In the genomic region with DNA sequence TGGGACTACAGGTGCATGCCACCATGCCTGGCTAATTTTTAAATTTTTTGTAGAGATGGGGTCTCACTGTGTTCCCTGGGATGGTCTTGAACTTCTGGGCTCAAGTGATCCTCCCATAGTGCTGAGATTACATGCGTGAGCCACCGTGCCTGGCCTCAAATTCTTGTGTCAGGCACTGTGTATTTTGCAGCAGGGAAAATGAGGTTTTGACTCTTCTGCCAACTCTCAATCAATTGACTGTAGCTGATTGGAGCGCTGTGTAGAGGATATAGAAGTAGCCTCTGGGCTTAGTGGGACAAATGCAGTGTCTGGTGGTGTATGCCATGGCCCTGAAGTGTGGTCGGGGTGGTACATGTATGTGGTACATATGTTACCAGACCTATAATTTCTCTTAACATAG, we compare ENCODE assay signal across 21 cellular contexts.
DNase-seq lines count a peak whose midpoint lies in the region; ATAC-seq and TF ChIP-seq lines count a peak whose summit lies in the region.
"Had no signal": no experiment of that assay in that cellular context is flagged by ENCODE, and none has a peak within 500 bp of the region (broad histone marks: within the 10 kb centered on the region; RNA-seq: fewer than 3 reads in every experiment).

No MANE protein-coding gene starts in this region.

- H3K36me3 ChIP-seq in ACC112 (ENCODE audit: insufficient read depth, low read length): no peaks in the 10 kb centered on the region
- no peaks in the 10 kb centered on the region for H3K36me3 ChIP-seq in Panc1 (ENCODE audit: control insufficient read depth, insufficient read depth, low read length)
- H3K36me3 ChIP-seq: BE2C, HAP-1 had no signal

- no peaks in the 10 kb centered on the region for H3K36me3 Mint-ChIP-seq in neural crest cell (ENCODE audit: low read depth)
- H3K36me3 Mint-ChIP-seq in activated naive CD4-positive, alpha-beta T cell treated with anti-CD3 and anti-CD28 coated beads for 36 hours (ENCODE audit: low read depth): no peaks in the 10 kb centered on the region

- CTCF ChIA-PET in Panc1 (lab: Charles Lee): no interaction called here
- CTCF ChIA-PET in activated naive CD4-positive, alpha-beta T cell treated with anti-CD3 and anti-CD28 coated beads for 36 hours (lab: Charles Lee): no interaction called here

- peaks cover 32% of the 10 kb centered on the region for H3K4me1 Mint-ChIP-seq in neural crest cell
- peaks cover 7% of the 10 kb centered on the region for H3K4me1 Mint-ChIP-seq in activated naive CD4-positive, alpha-beta T cell treated with anti-CD3 and anti-CD28 coated beads for 36 hours (ENCODE audit: low read depth)

- H3K27ac ChIP-seq in ACC112 (ENCODE audit: low read depth, low read length): peak overlapping the region; percentile 46; the same call in 1 of the 2 replicates
- H3K27ac ChIP-seq in Panc1 (ENCODE audit: low read length): 0 out of 2 replicates have a peak overlapping the region, but pooled peaks have one; percentile 23
- H3K27ac ChIP-seq: SK-N-MC had no signal

- H2AFZ ChIP-seq in ACC112 (ENCODE audit: low read length, unreplicated experiment): no peak overlapping the region

- DNase-seq in Panc1 (ENCODE audit: low read depth, low spot score) (no peak), left lobe of liver (ENCODE audit: low spot score) (no peak), neural crest cell (ENCODE audit: low read depth, low spot score) (no peak), SW480 (ENCODE audit: low spot score) (no peak)
- DNase-seq in activated naive CD4-positive, alpha-beta T cell treated with anti-CD3 and anti-CD28 coated beads for 36 hours: no peak
- DNase-seq: BE2C; CD4-positive, CD25-positive, alpha-beta regulatory T cell; EL; GF-D8; IMR-90; NCI-H1105 treated with DMSO at 0.1 percent for 48 hours; NCI-H446 treated with DMSO at 0.1 percent for 48 hours; NCI-H526 treated with DMSO at 0.1 percent for 48 hours; OCI-M1; RPMI8226; SHP77 treated with DMSO at 0.1 percent for 48 hours had no signal

- TF ChIP-seq CTCF in Panc1 (IDR thresholded peaks at IDR 0.05) (no peak), neural crest cell (conservative IDR thresholded peaks at IDR 0.05) (no peak)

- H3K79me2 ChIP-seq in ACC112 (ENCODE audit: control insufficient read depth, insufficient read depth, low read length, unreplicated experiment): peaks cover 76% of the 10 kb centered on the region

- H3K9me3 ChIP-seq in Panc1 (ENCODE audit: control insufficient read depth, insufficient read depth, low read depth, low read length): no peaks in the 10 kb centered on the region
- H3K9me3 ChIP-seq: BE2C, HAP-1 had no signal

- H3K27ac Mint-ChIP-seq in neural crest cell (ENCODE audit: unreplicated experiment): peak overlapping the region; percentile 32
- H3K27ac Mint-ChIP-seq in activated naive CD4-positive, alpha-beta T cell treated with anti-CD3 and anti-CD28 coated beads for 36 hours: no peak overlapping the region
- H3K27ac Mint-ChIP-seq: CD4-positive, CD25-positive, alpha-beta regulatory T cell had no signal

- in situ Hi-C loops in Panc1 (cut with HindIII; ENCODE audit: low pct_unique_long_range_greater_than_20kb, low sequenced_read_pairs): no loop called here

- H3K9me3 Mint-ChIP-seq in neural crest cell: peaks cover 3% of the 10 kb centered on the region
- no peaks in the 10 kb centered on the region for H3K9me3 Mint-ChIP-seq in activated naive CD4-positive, alpha-beta T cell treated with anti-CD3 and anti-CD28 coated beads for 36 hours
- H3K9me3 Mint-ChIP-seq: CD4-positive, CD25-positive, alpha-beta regulatory T cell had no signal

- intact Hi-C loops in Panc1 (cut with micrococcal nuclease; ENCODE audit: unreplicated experiment): no loop called here
- intact Hi-C loops in activated naive CD4-positive, alpha-beta T cell treated with anti-CD3 and anti-CD28 coated beads for 36 hours (cut with micrococcal nuclease): no loop called here

- no peaks in the 10 kb centered on the region for H3K27me3 Mint-ChIP-seq in neural crest cell (ENCODE audit: low read depth)
- no peaks in the 10 kb centered on the region for H3K27me3 Mint-ChIP-seq in activated naive CD4-positive, alpha-beta T cell treated with anti-CD3 and anti-CD28 coated beads for 36 hours (ENCODE audit: low read depth)
- H3K27me3 Mint-ChIP-seq: CD4-positive, CD25-positive, alpha-beta regulatory T cell had no signal

- no peak overlapping the region for H3K4me3 ChIP-seq in ACC112 (ENCODE audit: low read depth, low read length)
- no peak overlapping the region for H3K4me3 ChIP-seq in Panc1 (ENCODE audit: low read depth in 2 of 2, low read length in 2 of 2)
- H3K4me3 ChIP-seq: HAP-1, SK-N-MC had no signal

- POLR2A ChIA-PET in Panc1 (lab: Charles Lee): no interaction called here

- H3K27me3 ChIP-seq in ACC112 (ENCODE audit: insufficient read depth, low read length) (no peaks in the 10 kb centered on the region), Panc1 (ENCODE audit: control insufficient read depth, insufficient read depth, low read length) (no peaks in the 10 kb centered on the region)
- H3K27me3 ChIP-seq: BE2C had no signal

- H3K4me1 ChIP-seq in ACC112 (ENCODE audit: control insufficient read depth, insufficient read depth, low read length, unreplicated experiment) (peaks cover 49% of the 10 kb centered on the region), Panc1 (ENCODE audit: control insufficient read depth, insufficient read depth, low read length) (peaks cover 50% of the 10 kb centered on the region)
- H3K4me1 ChIP-seq: BE2C had no signal

- H3K4me3 Mint-ChIP-seq in neural crest cell: no peak overlapping the region
- no peak overlapping the region for H3K4me3 Mint-ChIP-seq in activated naive CD4-positive, alpha-beta T cell treated with anti-CD3 and anti-CD28 coated beads for 36 hours
- H3K4me3 Mint-ChIP-seq: CD4-positive, CD25-positive, alpha-beta regulatory T cell had no signal

- no TSS peak for BruUV-seq in Panc1 (replicated peaks; lab: Mats Ljungman, UMichigan)

- no peak for ATAC-seq in Panc1
- ATAC-seq in left lobe of liver: peak; percentile 83
- ATAC-seq in GM21381 (IDR thresholded peaks at IDR 0.05; ENCODE audit: unreplicated experiment): no peak
- ATAC-seq in HG03354 (IDR thresholded peaks at IDR 0.05; ENCODE audit: poor library complexity, severe bottlenecking, unreplicated experiment): no peak
